ENCODE assay signal across 20 cellular contexts in the genomic region with DNA sequence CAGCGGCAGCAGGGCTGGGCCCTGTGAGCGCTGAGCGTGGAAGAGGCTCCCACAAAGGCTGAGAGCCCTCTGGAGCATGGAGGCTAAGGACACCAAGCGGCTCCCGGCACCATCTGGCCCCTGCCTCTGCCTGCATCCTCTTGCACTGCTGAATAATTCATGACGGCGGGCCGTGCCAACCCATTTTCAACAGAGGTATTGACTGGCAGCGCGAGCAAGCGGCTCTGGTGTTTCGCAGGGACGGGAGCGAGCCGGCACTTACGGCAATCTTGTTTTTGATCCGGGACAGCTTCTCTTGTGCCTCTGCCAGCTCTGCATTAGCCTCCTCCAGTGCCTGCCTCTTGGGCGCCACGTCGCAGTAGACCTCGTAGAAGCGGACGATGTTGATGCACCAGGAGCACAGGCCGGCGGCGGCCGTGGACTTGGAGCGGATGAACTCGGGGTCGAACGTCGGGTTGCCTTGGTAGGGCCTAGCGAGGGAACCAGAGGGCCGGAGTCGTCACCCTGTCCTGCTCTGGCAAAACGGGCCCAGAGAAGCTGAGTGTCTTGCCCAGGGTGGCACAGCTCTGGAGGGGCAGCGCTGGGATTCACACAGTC.
A peak's percentile ranks its signal among the peaks of the same experiment; 100 is the strongest.
DNase-seq lines count a peak whose midpoint lies in the region; ATAC-seq and FAIRE-seq lines count a peak whose summit lies in the region.
"Had no signal": no experiment of that assay in that cellular context is flagged by ENCODE, and none has a peak within 500 bp of the region (broad histone marks: within the 10 kb centered on the region; RNA-seq: fewer than 3 reads in every experiment).

No MANE protein-coding gene starts in this region.

- no peak for FAIRE-seq in RCC 7860 (lab: Jason Lieb, UNC)
- FAIRE-seq: keratinocyte had no signal

- H3K27me3 ChIP-seq in H7 (ENCODE audit: control insufficient read depth, insufficient read depth, low read length), result no peaks in the 10 kb centered on the region
- H3K27me3 ChIP-seq: SJCRH30 had no signal

- DNase-seq in H7 (peak; percentile 62), NCI-H524 treated with DMSO at 0.1 percent for 48 hours (lab: John Stamatoyannopoulos, UW) (peak; percentile 98), globus pallidus (ENCODE audit: low spot score) (peak; percentile 99), pons (ENCODE audit: low spot score) (peak; percentile 99), NCI-H748 (lab: John Stamatoyannopoulos, UW; ENCODE audit: unreplicated experiment) (no peak), RCC 7860 (ENCODE audit: low spot score) (no peak)
- DNase-seq: activated B cell treated with CpG ODN at 0.5 μM for 24 hours; activated naive CD8-positive, alpha-beta T cell treated with anti-CD3 and anti-CD28 coated beads for 36 hours; Caco-2; Karpas-422; mammary epithelial cell; natural killer cell; NCI-H1105; NCI-H226; SJCRH30; T-helper 2 cell had no signal

- ATAC-seq in HG03571 (IDR thresholded peaks at IDR 0.05; ENCODE audit: unreplicated experiment) (no peak), GM18907 (IDR thresholded peaks at IDR 0.05; ENCODE audit: unreplicated experiment) (no peak)
- ATAC-seq: natural killer cell had no signal

- H3K4me3 ChIP-seq in H7 (ENCODE audit: insufficient read depth, low read depth, low read length), result no peak overlapping the region
- H3K4me3 ChIP-seq: HAP-1, SJCRH30 had no signal

- H3K36me3 ChIP-seq in H7 (replicated peaks; ENCODE audit: control insufficient read depth, insufficient read depth, low read length), result no peaks in the 10 kb centered on the region
- H3K36me3 ChIP-seq: HAP-1, SJCRH30 had no signal

Comparison
In these comparisons a context has a peak if more than half of its experiments do, and no peak if none do; other contexts are left out.
1. DNase-seq: peak in H7 (single experiment), NCI-H524 treated with DMSO at 0.1 percent for 48 hours (single experiment), globus pallidus (single experiment) and pons (single experiment); none in NCI-H748 (single experiment) and RCC 7860 (single experiment).